28 cellular contexts compared by ENCODE assay signal in genomic region chr1:85998105-85998504, GRCh38.
"Had no signal": no experiment of that assay in that cellular context is flagged by ENCODE, and none has a peak within 500 bp of the region (broad histone marks: within the 10 kb centered on the region; RNA-seq: fewer than 3 reads in every experiment).

No MANE protein-coding gene starts in this region.

- ATAC-seq: activated naive CD4-positive, alpha-beta T cell treated with anti-CD3 and anti-CD28 coated beads, Interleukin-2, amount 50 U/mL, for 72 hours; activated naive CD8-positive, alpha-beta T cell treated with anti-CD3 and anti-CD28 coated beads, Interleukin-2, amount 50 U/mL, for 24 hours; activated T-cell treated with anti-CD3 and anti-CD28 coated beads, Interleukin-2, amount 50 U/mL, for 4 hours; Panc1; Right ventricle myocardium inferior; T-cell had no signal

- H3K4me1 Mint-ChIP-seq: activated B cell treated with CpG ODN at 0.5 μM for 24 hours; activated CD4-positive, alpha-beta T cell treated with anti-CD3 and anti-CD28 coated beads, Interleukin-2, amount 10 ng/mL, durations not matched to agents 7 days and 5 days; activated naive CD8-positive, alpha-beta T cell treated with anti-CD3 and anti-CD28 coated beads, Interleukin-2, amount 50 U/mL, for 24 hours; T-cell had no signal

- H3K4me3 ChIP-seq: SK-N-MC had no signal

- H3K27me3 Mint-ChIP-seq: activated B cell treated with CpG ODN at 0.5 μM for 24 hours; activated CD4-positive, alpha-beta memory T cell treated with anti-CD3 and anti-CD28 coated beads for 36 hours; activated CD4-positive, alpha-beta T cell treated with anti-CD3 and anti-CD28 coated beads, Interleukin-2, amount 10 ng/mL, durations not matched to agents 7 days and 5 days; T-cell had no signal

- H3K27ac ChIP-seq: brain microvascular endothelial cell, SK-N-MC had no signal

- H3K27me3 ChIP-seq: brain microvascular endothelial cell had no signal

- H3K9me3 Mint-ChIP-seq: activated B cell treated with CpG ODN at 0.5 μM for 24 hours; activated CD4-positive, alpha-beta memory T cell treated with anti-CD3 and anti-CD28 coated beads for 36 hours; activated CD4-positive, alpha-beta T cell treated with anti-CD3 and anti-CD28 coated beads, Interleukin-2, amount 10 ng/mL, durations not matched to agents 7 days and 5 days; activated naive CD4-positive, alpha-beta T cell treated with anti-CD3 and anti-CD28 coated beads, Interleukin-2, amount 50 U/mL, for 72 hours; activated naive CD8-positive, alpha-beta T cell treated with anti-CD3 and anti-CD28 coated beads, Interleukin-2, amount 50 U/mL, for 24 hours; activated T-cell treated with anti-CD3 and anti-CD28 coated beads, Interleukin-2, amount 50 U/mL, for 4 hours; T-cell had no signal

- H3K36me3 Mint-ChIP-seq: activated CD4-positive, alpha-beta memory T cell treated with anti-CD3 and anti-CD28 coated beads for 36 hours; activated naive CD4-positive, alpha-beta T cell treated with anti-CD3 and anti-CD28 coated beads, Interleukin-2, amount 50 U/mL, for 72 hours; T-cell had no signal

- H3K4me3 Mint-ChIP-seq: activated B cell treated with CpG ODN at 0.5 μM for 24 hours; activated CD4-positive, alpha-beta memory T cell treated with anti-CD3 and anti-CD28 coated beads for 36 hours; activated CD4-positive, alpha-beta T cell treated with anti-CD3 and anti-CD28 coated beads, Interleukin-2, amount 10 ng/mL, durations not matched to agents 7 days and 5 days; activated naive CD8-positive, alpha-beta T cell treated with anti-CD3 and anti-CD28 coated beads, Interleukin-2, amount 50 U/mL, for 24 hours; activated T-cell treated with anti-CD3 and anti-CD28 coated beads, Interleukin-2, amount 50 U/mL, for 4 hours; T-cell had no signal

- DNase-seq: activated B cell treated with CpG ODN at 0.5 μM for 24 hours; activated CD4-positive, alpha-beta memory T cell treated with anti-CD3 and anti-CD28 coated beads for 36 hours; activated CD4-positive, alpha-beta T cell treated with anti-CD3 and anti-CD28 coated beads for 1 hour; activated CD4-positive, alpha-beta T cell treated with anti-CD3 and anti-CD28 coated beads, Interleukin-2, amount 10 ng/mL, durations not matched to agents 7 days and 5 days; activated CD8-positive, alpha-beta memory T cell treated with anti-CD3 and anti-CD28 coated beads for 24 hours; activated effector memory CD4-positive, alpha-beta T cell treated with anti-CD3 and anti-CD28 coated beads, Interleukin-2, amount 50 U/mL, for 16 hours; activated naive CD4-positive, alpha-beta T cell treated with Interleukin-2 at 50 U/mL for 16 hours; activated naive CD8-positive, alpha-beta T cell treated with anti-CD3 and anti-CD28 coated beads, Interleukin-2, amount 50 U/mL, for 24 hours; activated T-cell treated with anti-CD3 and anti-CD28 coated beads, Interleukin-2, amount 50 U/mL, for 4 hours; brain microvascular endothelial cell; caudate nucleus; KG1; MM.1S; NCI-H1105 treated with DMSO at 0.1 percent for 48 hours; NCI-H1436 treated with DMSO at 0.1 percent for 48 hours; NCI-H187; NCI-H345; NCI-H510A; NCI-H526 treated with DMSO at 0.1 percent for 48 hours; NCI-H82; RPMI8226; T-cell; T-helper 2 cell; T1000 had no signal

- H3K27ac Mint-ChIP-seq: activated B cell treated with CpG ODN at 0.5 μM for 24 hours; activated CD4-positive, alpha-beta memory T cell treated with anti-CD3 and anti-CD28 coated beads for 36 hours; activated CD4-positive, alpha-beta T cell treated with anti-CD3 and anti-CD28 coated beads, Interleukin-2, amount 10 ng/mL, durations not matched to agents 7 days and 5 days; activated naive CD4-positive, alpha-beta T cell treated with anti-CD3 and anti-CD28 coated beads, Interleukin-2, amount 50 U/mL, for 72 hours; activated naive CD8-positive, alpha-beta T cell treated with anti-CD3 and anti-CD28 coated beads, Interleukin-2, amount 50 U/mL, for 24 hours; T-cell had no signal

- H3K36me3 ChIP-seq: brain microvascular endothelial cell had no signal
